In genomic region chr16:29616127-29616526, GRCh38 we compare ENCODE assay signal across 6 cellular contexts. TPM values are rescaled to one million over a fixed set of nuclear protein-coding genes. Genes with fewer than 3 reads are reported as not detected.
"Had no signal": no experiment of that assay in that cellular context is flagged by ENCODE, and none has a peak within 500 bp of the region (broad histone marks: within the 10 kb centered on the region; RNA-seq: fewer than 3 reads in every experiment).

No MANE protein-coding gene starts in this region.

RNA-seq across cellular contexts. Expression of gene SPN, which starts 46.9 kb away (rescaled TPM):
- total RNA-seq: bronchial epithelial cell, dermis blood vessel endothelial cell, endothelial cell of umbilical vein, fibroblast of lung, fibroblast of villous mesenchyme, glomerular endothelial cell had no signal
- polyA plus RNA-seq: endothelial cell of umbilical vein had no signal
